ENCODE assay signal across 13 cellular contexts in the genomic region with DNA sequence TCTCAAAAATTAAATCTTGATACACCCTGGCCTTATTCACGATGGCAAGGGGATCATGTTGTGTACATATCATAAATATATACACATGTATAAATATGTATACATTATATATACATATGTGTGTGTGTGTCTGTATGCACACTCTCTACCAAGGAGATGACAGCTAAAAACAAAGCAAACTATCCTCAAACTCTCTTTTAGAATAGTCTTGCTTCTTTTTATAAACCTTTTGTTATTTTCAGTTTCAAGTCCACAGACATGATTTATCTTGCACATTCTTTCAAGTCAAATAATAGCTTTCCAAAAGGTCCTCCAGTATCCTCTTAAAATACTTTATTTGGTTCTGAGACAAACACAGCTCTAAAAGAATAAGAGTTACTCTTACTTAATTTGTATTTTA.
"Had no signal": no experiment of that assay in that cellular context is flagged by ENCODE, and none has a peak within 500 bp of the region (broad histone marks: within the 10 kb centered on the region; RNA-seq: fewer than 3 reads in every experiment).

No MANE protein-coding gene starts in this region.

- H3K4me3 Mint-ChIP-seq: activated naive CD8-positive, alpha-beta T cell treated with anti-CD3 and anti-CD28 coated beads, Interleukin-2, amount 10 ng/mL, durations not matched to agents 7 days and 5 days; activated T-cell treated with anti-CD3 and anti-CD28 coated beads, Interleukin-2, amount 50 U/mL, for 24 hours; natural killer cell; stimulated activated naive CD8-positive, alpha-beta T cell treated with anti-CD3 and anti-CD28 coated beads, Interleukin-15, amount 100 ng/mL, for 72 hours had no signal

- ATAC-seq: activated CD4-positive, CD25-positive, alpha-beta regulatory T cell treated with anti-CD3 and anti-CD28 coated beads, Interleukin-2, amount 50 U/mL, for 24 hours; heart left ventricle; left colon; natural killer cell; stimulated activated naive CD8-positive, alpha-beta T cell treated with anti-CD3 and anti-CD28 coated beads, Interleukin-15, amount 100 ng/mL, for 72 hours had no signal

- H3K27me3 ChIP-seq: breast epithelium, heart left ventricle, tibial artery had no signal

- H3K9me3 Mint-ChIP-seq: activated T-cell treated with anti-CD3 and anti-CD28 coated beads, Interleukin-2, amount 50 U/mL, for 24 hours; natural killer cell; stimulated activated naive CD8-positive, alpha-beta T cell treated with anti-CD3 and anti-CD28 coated beads, Interleukin-15, amount 100 ng/mL, for 72 hours had no signal

- H3K36me3 Mint-ChIP-seq: natural killer cell had no signal

- H3K36me3 ChIP-seq: breast epithelium, heart left ventricle, tibial artery had no signal

- H3K27ac Mint-ChIP-seq: activated naive CD8-positive, alpha-beta T cell treated with anti-CD3 and anti-CD28 coated beads, Interleukin-2, amount 10 ng/mL, durations not matched to agents 7 days and 5 days; activated T-cell treated with anti-CD3 and anti-CD28 coated beads, Interleukin-2, amount 50 U/mL, for 24 hours; natural killer cell had no signal

- DNase-seq: activated naive CD8-positive, alpha-beta T cell treated with anti-CD3 and anti-CD28 coated beads, Interleukin-2, amount 10 ng/mL, durations not matched to agents 7 days and 5 days; activated T-cell treated with anti-CD3 and anti-CD28 coated beads, Interleukin-2, amount 50 U/mL, for 24 hours; anterior cingulate cortex; foreskin melanocyte; heart left ventricle; left colon; natural killer cell; occipital lobe; stimulated activated CD4-positive, alpha-beta T cell treated with anti-CD3 and anti-CD28 coated beads, Interleukin-4, amount 100 ng/mL, for 4 hours; stimulated activated naive CD8-positive, alpha-beta T cell treated with anti-CD3 and anti-CD28 coated beads, Interleukin-15, amount 100 ng/mL, for 72 hours; tibial artery had no signal

- H3K9me3 ChIP-seq: breast epithelium, heart left ventricle, tibial artery had no signal

- H3K27ac ChIP-seq: breast epithelium had no signal

- H3K4me3 ChIP-seq: breast epithelium, heart left ventricle, tibial artery had no signal

- H3K27me3 Mint-ChIP-seq: activated naive CD8-positive, alpha-beta T cell treated with anti-CD3 and anti-CD28 coated beads, Interleukin-2, amount 10 ng/mL, durations not matched to agents 7 days and 5 days; activated T-cell treated with anti-CD3 and anti-CD28 coated beads, Interleukin-2, amount 50 U/mL, for 24 hours; stimulated activated naive CD8-positive, alpha-beta T cell treated with anti-CD3 and anti-CD28 coated beads, Interleukin-15, amount 100 ng/mL, for 72 hours had no signal
